ENCODE assay signal across 9 cellular contexts in the genomic region with DNA sequence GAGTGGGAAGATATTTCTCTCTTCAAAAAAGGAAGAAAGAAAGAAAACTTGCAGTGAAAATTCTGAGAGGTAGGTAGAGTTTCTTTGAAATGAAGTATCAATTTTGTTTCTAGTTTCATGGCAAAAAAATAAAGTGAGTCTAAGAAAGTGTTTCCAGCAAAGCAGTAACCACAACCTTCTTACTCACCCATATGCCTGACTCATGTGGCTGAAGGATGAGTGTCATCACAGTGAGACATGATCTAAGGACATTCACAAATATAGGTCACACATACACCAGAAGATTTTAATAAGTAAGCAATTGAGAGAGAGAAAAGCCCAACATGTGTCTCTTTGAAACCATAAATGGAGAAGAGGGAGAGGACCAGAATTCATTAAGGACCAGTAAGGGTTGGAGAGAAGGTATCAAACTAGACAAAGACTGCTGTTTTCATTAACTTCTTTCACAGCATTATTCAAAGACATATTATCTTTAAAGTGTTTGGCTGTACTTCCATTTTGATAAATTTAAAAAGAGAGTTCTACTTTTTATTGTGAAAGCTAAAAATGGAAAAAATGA.
DNase-seq lines count a peak whose midpoint lies in the region; ATAC-seq and TF ChIP-seq lines count a peak whose summit lies in the region.
"Had no signal": no experiment of that assay in that cellular context is flagged by ENCODE, and none has a peak within 500 bp of the region (broad histone marks: within the 10 kb centered on the region; RNA-seq: fewer than 3 reads in every experiment).

No MANE protein-coding gene starts in this region.

- H3K27me3 ChIP-seq in OCI-LY3 (ENCODE audit: low read depth, low read length) (no peaks in the 10 kb centered on the region), H7 (ENCODE audit: control insufficient read depth, insufficient read depth, low read length) (no peaks in the 10 kb centered on the region)

- peak; percentile 96 for ATAC-seq in HG02678 (IDR thresholded peaks at IDR 0.05; ENCODE audit: unreplicated experiment)

- peak overlapping the region; percentile 43 for H3K27ac ChIP-seq in OCI-LY3 (ENCODE audit: low read length)
- H3K27ac ChIP-seq: 22Rv1 had no signal

- no peak overlapping the region for H3K9ac ChIP-seq in OCI-LY3 (ENCODE audit: low read length)

- H3K4me2 ChIP-seq in OCI-LY3 (ENCODE audit: low read length): peak overlapping the region; percentile 48

- H3K9me3 ChIP-seq in OCI-LY3 (ENCODE audit: insufficient read depth, low read length): no peaks in the 10 kb centered on the region

- H3K36me3 ChIP-seq in OCI-LY3 (replicated peaks; ENCODE audit: low read depth, low read length) (no peaks in the 10 kb centered on the region), H7 (replicated peaks; ENCODE audit: control insufficient read depth, insufficient read depth, low read length) (no peaks in the 10 kb centered on the region)

- H4K20me1 ChIP-seq in OCI-LY3 (ENCODE audit: insufficient read depth, low read length): no peaks in the 10 kb centered on the region

- no peaks in the 10 kb centered on the region for H3K79me2 ChIP-seq in OCI-LY3 (ENCODE audit: low read length)

- peaks cover 28% of the 10 kb centered on the region for H3K4me1 ChIP-seq in OCI-LY3 (ENCODE audit: low read length)

- DNase-seq in DMS53 (lab: John Stamatoyannopoulos, UW) (peak; percentile 22), DMS53 treated with DMSO at 0.1 percent for 48 hours (lab: John Stamatoyannopoulos, UW; ENCODE audit: unreplicated experiment) (no peak), non-pigmented ciliary epithelial cell (ENCODE audit: low read depth) (peak; percentile 22), H7 (no peak), putamen (ENCODE audit: low spot score) (no peak), NCI-H1092 (lab: John Stamatoyannopoulos, UW) (no peak)

- TF ChIP-seq CTCF in OCI-LY3 (IDR thresholded peaks at IDR 0.05; ENCODE audit: low read depth, low read length): no peak

- no peak overlapping the region for H2AFZ ChIP-seq in OCI-LY3 (ENCODE audit: low read depth, low read length)

- H3K4me3 ChIP-seq in OCI-LY3 (ENCODE audit: low read length) (no peak overlapping the region), H7 (ENCODE audit: insufficient read depth, low read depth, low read length) (no peak overlapping the region)

Comparison
In these comparisons a context has a peak if more than half of its experiments do, and no peak if none do; other contexts are left out.
1. DNase-seq: peak in DMS53 (single experiment) and non-pigmented ciliary epithelial cell (single experiment); none in DMS53 treated with DMSO at 0.1 percent for 48 hours (single experiment), H7 (single experiment), putamen (single experiment) and NCI-H1092 (single experiment).